1 cellular context compared by ENCODE assay signal in genomic region chr15:43105778-43106485, GRCh38.
TF ChIP-seq lines count a peak whose summit lies in the region.

Gene UBR1 (minus strand): TSS chr15:43106038. CDS start chr15:43106022, 16 bp downstream.

TF ChIP-seq in K562, 482 proteins besides CTCF, POLR2A, EP300 and RAD21 (continued from another document and continues in another):
- TF ChIP-seq E4F1 (CRISPR knock-in tag; IDR thresholded peaks at IDR 0.05; ENCODE audit: borderline replicate concordance) (peak; percentile 92), PKNOX1 (IDR thresholded peaks at IDR 0.05) (peak; percentile 59), CUX1 (CRISPR knock-in tag; IDR thresholded peaks at IDR 0.05) (no peak), HCFC1 (IDR thresholded peaks at IDR 0.05; ENCODE audit: low read depth, low read length) (peak; percentile 54), CREBBP (IDR thresholded peaks at IDR 0.05; ENCODE audit: low read depth, low read length) (no peak), MYC (IDR thresholded peaks at IDR 0.05; ENCODE audit: low read depth, low read length) (peak; percentile 49; the same call in 1 of the 2 replicates), MYC (CRISPR knock-in tag; IDR thresholded peaks at IDR 0.05; ENCODE audit: borderline replicate concordance, low read depth) (no peak), MBD2 (IDR thresholded peaks at IDR 0.05; ENCODE audit: borderline replicate concordance, low read depth) (peak; percentile 16; the same call in 1 of the 2 replicates), HDAC1 (IDR thresholded peaks at IDR 0.05) (no peak; a peak in 1 of 4 replicates), MEF2A (IDR thresholded peaks at IDR 0.05; ENCODE audit: control insufficient read depth, low read depth, low read length) (peak; percentile 70; the same call in 1 of the 2 replicates), RCOR1 (IDR thresholded peaks at IDR 0.05; ENCODE audit: borderline replicate concordance in 1 of 2, low read depth in 2 of 2, low read length in 2 of 2) (peak in 1 of 2 experiments; percentile 39; a peak in 1 of 4 replicates), PREB (CRISPR knock-in tag; IDR thresholded peaks at IDR 0.05) (0 out of 2 replicates have a peak, but pooled peaks have one; percentile 68), ZBTB7A (IDR thresholded peaks at IDR 0.05; ENCODE audit: borderline replicate concordance, control insufficient read depth, low read depth, low read length) (peak; percentile 92), MAFK (IDR thresholded peaks at IDR 0.05; ENCODE audit: low read length) (no peak), EWSR1 (IDR thresholded peaks at IDR 0.05; ENCODE audit: borderline replicate concordance, low read depth, partially characterized antibody) (no peak), SNAPC5 (CRISPR knock-in tag; IDR thresholded peaks at IDR 0.05) (no peak), RBM22 (IDR thresholded peaks at IDR 0.05; ENCODE audit: low read depth, low read length, poor library complexity, severe bottlenecking) (no peak), ETS2 (tag; IDR thresholded peaks at IDR 0.05; ENCODE audit: borderline replicate concordance, poor library complexity, severe bottlenecking) (no peak), ZNF766 (CRISPR knock-in tag; conservative IDR thresholded peaks at IDR 0.05) (no peak), MAFF (IDR thresholded peaks at IDR 0.05; ENCODE audit: low read length) (no peak), BRD9 (IDR thresholded peaks at IDR 0.05; ENCODE audit: low read depth, partially characterized antibody) (peak; percentile 41), GTF2F1 (IDR thresholded peaks at IDR 0.05; ENCODE audit: low read depth, low read length) (0 out of 2 replicates have a peak, but pooled peaks have one; percentile 33), AFF4 (CRISPR knock-in tag; IDR thresholded peaks at IDR 0.05) (no peak), GABPB1 (CRISPR knock-in tag; IDR thresholded peaks at IDR 0.05) (peak; percentile 76), JUND (IDR thresholded peaks at IDR 0.05; ENCODE audit: borderline replicate concordance, low read depth, low read length) (peak; percentile 47; the same call in 1 of the 2 replicates), JUND (tag; IDR thresholded peaks at IDR 0.05; ENCODE audit: borderline replicate concordance, low read depth, low read length) (peak; percentile 32; the same call in 1 of the 3 replicates), TBP (optimal IDR thresholded peaks at IDR 0.05; ENCODE audit: low read depth, low read length) (peak; percentile 71), ZNF263 (CRISPR knock-in tag; IDR thresholded peaks at IDR 0.05; ENCODE audit: borderline replicate concordance) (no peak), CXXC5 (CRISPR knock-in tag; IDR thresholded peaks at IDR 0.05) (peak; percentile 84), KLF16 (IDR thresholded peaks at IDR 0.05) (no peak), FOSL1 (tag; conservative IDR thresholded peaks at IDR 0.05) (peak; percentile 52; the same call in 1 of the 2 replicates), PML (IDR thresholded peaks at IDR 0.05; ENCODE audit: low read length) (peak; percentile 51), RBM34 (IDR thresholded peaks at IDR 0.05; ENCODE audit: borderline replicate concordance, insufficient read depth, low read length) (no peak), MNT (conservative IDR thresholded peaks at IDR 0.05) (peak; percentile 57 to 58; a peak in 3 of 4 replicates), EHMT2 (IDR thresholded peaks at IDR 0.05) (no peak), ZFX (CRISPR knock-in tag; IDR thresholded peaks at IDR 0.05) (peak; percentile 78; the same call in 1 of the 2 replicates), NR4A1 (CRISPR knock-in tag; IDR thresholded peaks at IDR 0.05) (no peak), NR4A1 (tag; IDR thresholded peaks at IDR 0.05) (no peak), TBL1XR1 (IDR thresholded peaks at IDR 0.05; ENCODE audit: low read length in 2 of 2) (0 out of 4 replicates have a peak, but pooled peaks of 1 of the 2 experiments have one; percentile 20), GATAD2A (IDR thresholded peaks at IDR 0.05) (0 out of 2 replicates have a peak, but pooled peaks have one; percentile 20), ZBTB2 (IDR thresholded peaks at IDR 0.05) (0 out of 2 replicates have a peak, but pooled peaks have one; percentile 45)
